Comparison of ENCODE assay signal across 26 cellular contexts in the genomic region with DNA sequence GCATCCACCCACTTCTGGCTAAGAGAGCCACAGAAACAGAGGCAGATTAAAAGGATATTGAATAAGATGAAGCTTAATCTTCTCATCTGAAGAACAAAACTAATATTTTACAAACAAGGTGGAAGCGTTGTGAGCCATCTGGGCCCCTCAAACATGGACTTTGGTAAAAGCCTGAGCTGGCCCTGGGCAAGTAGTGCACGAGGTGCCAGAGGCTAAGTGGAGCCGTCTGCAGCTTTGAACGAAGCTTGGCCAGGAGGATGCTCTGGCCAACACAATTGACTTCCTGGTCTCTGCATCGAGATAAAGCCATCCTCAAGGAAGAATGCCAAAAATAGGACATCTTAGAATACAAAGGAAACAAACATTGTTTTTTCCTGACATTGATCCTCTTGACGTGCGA.
"Had no signal": no experiment of that assay in that cellular context is flagged by ENCODE, and none has a peak within 500 bp of the region (broad histone marks: within the 10 kb centered on the region; RNA-seq: fewer than 3 reads in every experiment).

No MANE protein-coding gene starts in this region.

- H3K4me3 ChIP-seq: adrenal gland had no signal

- ATAC-seq: activated CD4-positive, CD25-positive, alpha-beta regulatory T cell treated with anti-CD3 and anti-CD28 coated beads, Interleukin-2, amount 50 U/mL, for 24 hours; activated CD8-positive, alpha-beta T cell treated with anti-CD3 and anti-CD28 coated beads, Interleukin-2, amount 10 ng/mL, durations not matched to agents 7 days and 5 days; Panc1 had no signal

- H3K4me1 Mint-ChIP-seq: activated naive CD8-positive, alpha-beta T cell treated with anti-CD3 and anti-CD28 coated beads, Interleukin-2, amount 10 ng/mL, durations not matched to agents 7 days and 5 days had no signal

- H3K36me3 ChIP-seq: adrenal gland had no signal

- H3K36me3 Mint-ChIP-seq: activated naive CD8-positive, alpha-beta T cell treated with anti-CD3 and anti-CD28 coated beads, Interleukin-2, amount 10 ng/mL, durations not matched to agents 7 days and 5 days had no signal

- H3K9me3 ChIP-seq: adrenal gland had no signal

- H3K4me1 ChIP-seq: adrenal gland had no signal

- H3K4me3 Mint-ChIP-seq: activated CD8-positive, alpha-beta T cell treated with anti-CD3 and anti-CD28 coated beads, Interleukin-2, amount 10 ng/mL, durations not matched to agents 7 days and 5 days; activated naive CD8-positive, alpha-beta T cell treated with anti-CD3 and anti-CD28 coated beads, Interleukin-2, amount 10 ng/mL, durations not matched to agents 7 days and 5 days; T-helper 1 cell treated with Interleukin-12 subunit alpha and Interleukin-12 subunit beta and Interleukin-4 antibody, amounts not matched to agents 30 μg/mL and 1 μg/mL, for 36 hours had no signal

- DNase-seq: activated CD4-positive, alpha-beta T cell treated with anti-CD3 and anti-CD28 coated beads for 48 hours; activated CD4-positive, alpha-beta T cell treated with anti-CD3 and anti-CD28 coated beads, Interleukin-2, amount 50 U/mL, for 4 hours; activated CD8-positive, alpha-beta memory T cell treated with anti-CD3 and anti-CD28 coated beads, Interleukin-2, amount 50 U/mL, for 48 hours; activated CD8-positive, alpha-beta T cell treated with anti-CD3 and anti-CD28 coated beads, Interleukin-2, amount 10 ng/mL, durations not matched to agents 7 days and 5 days; activated naive CD4-positive, alpha-beta T cell treated with anti-CD3 and anti-CD28 coated beads, Interleukin-2, amount 50 U/mL, for 16 hours; activated naive CD8-positive, alpha-beta T cell treated with anti-CD3 and anti-CD28 coated beads, Interleukin-2, amount 10 ng/mL, durations not matched to agents 7 days and 5 days; activated T-cell treated with anti-CD3 and anti-CD28 coated beads, Interleukin-2, amount 50 U/mL, for 1 hour; anterior cingulate cortex; IMR-90; Kasumi-1; KBM-7; NCI-H1105; NCI-H1436 treated with DMSO at 0.1 percent for 48 hours; NCI-H187; NCI-H2081; NCI-H2171; NCI-H2227 treated with DMSO at 0.1 percent for 48 hours; NCI-H446 treated with DMSO at 0.1 percent for 48 hours; NCI-H526 treated with DMSO at 0.1 percent for 48 hours; NCI-H82; RPMI8226; SHP77 had no signal

- H3K9me3 Mint-ChIP-seq: activated naive CD8-positive, alpha-beta T cell treated with anti-CD3 and anti-CD28 coated beads, Interleukin-2, amount 10 ng/mL, durations not matched to agents 7 days and 5 days; T-helper 1 cell treated with Interleukin-12 subunit alpha and Interleukin-12 subunit beta and Interleukin-4 antibody, amounts not matched to agents 30 μg/mL and 1 μg/mL, for 36 hours had no signal

- H3K27ac Mint-ChIP-seq: activated CD8-positive, alpha-beta T cell treated with anti-CD3 and anti-CD28 coated beads, Interleukin-2, amount 10 ng/mL, durations not matched to agents 7 days and 5 days; activated naive CD8-positive, alpha-beta T cell treated with anti-CD3 and anti-CD28 coated beads, Interleukin-2, amount 10 ng/mL, durations not matched to agents 7 days and 5 days; T-helper 1 cell treated with Interleukin-12 subunit alpha and Interleukin-12 subunit beta and Interleukin-4 antibody, amounts not matched to agents 30 μg/mL and 1 μg/mL, for 36 hours had no signal
